In the genomic region with DNA sequence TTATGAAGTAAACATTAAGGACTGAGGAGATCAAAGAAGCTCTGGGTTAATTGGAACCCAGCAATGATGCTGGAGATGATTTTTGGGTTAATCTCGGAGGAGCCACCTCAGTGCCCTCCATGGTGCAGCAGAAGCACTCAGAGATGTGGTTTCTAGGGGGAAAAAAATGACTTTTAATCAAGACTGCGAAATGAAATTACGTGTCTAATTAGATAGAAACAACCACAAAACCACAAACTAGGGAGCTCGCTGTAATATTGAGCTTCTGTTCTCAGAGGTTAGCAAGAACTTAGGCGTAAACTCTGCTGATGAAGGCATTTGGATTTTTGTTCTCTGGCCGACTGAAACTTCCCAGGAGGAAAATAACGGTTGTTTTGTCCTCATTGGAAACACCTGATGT, we compare ENCODE assay signal across 15 cellular contexts.
DNase-seq lines count a peak whose midpoint lies in the region; ATAC-seq lines count a peak whose summit lies in the region.
"Had no signal": no experiment of that assay in that cellular context is flagged by ENCODE, and none has a peak within 500 bp of the region (broad histone marks: within the 10 kb centered on the region; RNA-seq: fewer than 3 reads in every experiment).

No MANE protein-coding gene starts in this region.

- H3K4me3 Mint-ChIP-seq in activated naive CD4-positive, alpha-beta T cell treated with anti-CD3 and anti-CD28 coated beads, Interleukin-2, amount 10 ng/mL, durations not matched to agents 7 days and 5 days, result no peak overlapping the region
- peak overlapping the region; percentile 17 for H3K4me3 Mint-ChIP-seq in activated naive CD8-positive, alpha-beta T cell
- H3K4me3 Mint-ChIP-seq: neural crest cell had no signal

- no peak overlapping the region for H3K27ac Mint-ChIP-seq in activated naive CD4-positive, alpha-beta T cell treated with anti-CD3 and anti-CD28 coated beads, Interleukin-2, amount 50 U/mL, for 72 hours
- no peak overlapping the region for H3K27ac Mint-ChIP-seq in activated naive CD4-positive, alpha-beta T cell treated with anti-CD3 and anti-CD28 coated beads, Interleukin-2, amount 10 ng/mL, durations not matched to agents 7 days and 5 days
- H3K27ac Mint-ChIP-seq in activated naive CD8-positive, alpha-beta T cell, result peak overlapping the region; percentile 28

- H3K9me3 Mint-ChIP-seq in activated naive CD4-positive, alpha-beta T cell treated with anti-CD3 and anti-CD28 coated beads, Interleukin-2, amount 50 U/mL, for 72 hours, result no peaks in the 10 kb centered on the region
- no peaks in the 10 kb centered on the region for H3K9me3 Mint-ChIP-seq in activated naive CD4-positive, alpha-beta T cell treated with anti-CD3 and anti-CD28 coated beads, Interleukin-2, amount 10 ng/mL, durations not matched to agents 7 days and 5 days
- H3K9me3 Mint-ChIP-seq in activated naive CD8-positive, alpha-beta T cell (ENCODE audit: low read depth), result no peaks in the 10 kb centered on the region
- H3K9me3 Mint-ChIP-seq: neural crest cell had no signal

- H3K4me1 Mint-ChIP-seq in activated naive CD4-positive, alpha-beta T cell treated with anti-CD3 and anti-CD28 coated beads, Interleukin-2, amount 10 ng/mL, durations not matched to agents 7 days and 5 days, result peaks cover 10% of the 10 kb centered on the region
- H3K4me1 Mint-ChIP-seq in activated naive CD8-positive, alpha-beta T cell (ENCODE audit: low read depth), result peaks cover 21% of the 10 kb centered on the region
- H3K4me1 Mint-ChIP-seq: neural crest cell had no signal

- no peaks in the 10 kb centered on the region for H3K36me3 Mint-ChIP-seq in activated naive CD4-positive, alpha-beta T cell treated with anti-CD3 and anti-CD28 coated beads, Interleukin-2, amount 50 U/mL, for 72 hours
- H3K36me3 Mint-ChIP-seq in activated naive CD4-positive, alpha-beta T cell treated with anti-CD3 and anti-CD28 coated beads, Interleukin-2, amount 10 ng/mL, durations not matched to agents 7 days and 5 days, result no peaks in the 10 kb centered on the region
- H3K36me3 Mint-ChIP-seq in activated naive CD8-positive, alpha-beta T cell, result peaks cover 3% of the 10 kb centered on the region

- ATAC-seq in activated naive CD4-positive, alpha-beta T cell treated with anti-CD3 and anti-CD28 coated beads, Interleukin-2, amount 50 U/mL, for 72 hours, result peak; percentile 76 to 85
- ATAC-seq in HG02870 (IDR thresholded peaks at IDR 0.05; ENCODE audit: unreplicated experiment), result peak; percentile 55
- peak; percentile 87 for ATAC-seq in stimulated activated naive CD8-positive, alpha-beta T cell treated with anti-CD3 and anti-CD28 coated beads, Interleukin-15, Interleukin-2, amounts not matched to agents 100 U/mL and 50 U/mL, for 24 hours
- ATAC-seq in HG03378 (IDR thresholded peaks at IDR 0.05; ENCODE audit: unreplicated experiment), result no peak

- H3K27me3 Mint-ChIP-seq in activated naive CD4-positive, alpha-beta T cell treated with anti-CD3 and anti-CD28 coated beads, Interleukin-2, amount 10 ng/mL, durations not matched to agents 7 days and 5 days, result peaks cover 24% of the 10 kb centered on the region
- H3K27me3 Mint-ChIP-seq in activated naive CD8-positive, alpha-beta T cell, result peaks cover 4% of the 10 kb centered on the region

- DNase-seq in activated naive CD4-positive, alpha-beta T cell treated with anti-CD3 and anti-CD28 coated beads, Interleukin-2, amount 50 U/mL, for 72 hours (ENCODE audit: low spot score in 2 of 2), result peak in 1 of 2 donors; percentile 28
- no peak for DNase-seq in activated naive CD4-positive, alpha-beta T cell treated with anti-CD3 and anti-CD28 coated beads, Interleukin-2, amount 10 ng/mL, durations not matched to agents 7 days and 5 days
- DNase-seq in stimulated activated naive CD8-positive, alpha-beta T cell treated with anti-CD3 and anti-CD28 coated beads, Interleukin-15, Interleukin-2, amounts not matched to agents 100 U/mL and 50 U/mL, for 24 hours, result peak; percentile 14
- no peak for DNase-seq in ureter (ENCODE audit: low spot score)
- DNase-seq in HUDEP-2 (lab: John Stamatoyannopoulos, UW; ENCODE audit: unreplicated experiment in 76 of 76), result no peak
- DNase-seq: effector memory CD4-positive, alpha-beta T cell; Kasumi-1; mesenchymal stem cell; NCI-H1436; NCI-H345; PC-9 had no signal

- CTCF ChIA-PET in activated naive CD4-positive, alpha-beta T cell treated with anti-CD3 and anti-CD28 coated beads, Interleukin-2, amount 10 ng/mL, durations not matched to agents 7 days and 5 days (lab: Charles Lee), result interaction anchor here (0.6 kb wide), 1 partner anchor 541 kb away, joined by 3 read pairs; no protein-coding TSS in a partner anchor
